Comparison of ENCODE assay signal across 10 cellular contexts in the genomic region with DNA sequence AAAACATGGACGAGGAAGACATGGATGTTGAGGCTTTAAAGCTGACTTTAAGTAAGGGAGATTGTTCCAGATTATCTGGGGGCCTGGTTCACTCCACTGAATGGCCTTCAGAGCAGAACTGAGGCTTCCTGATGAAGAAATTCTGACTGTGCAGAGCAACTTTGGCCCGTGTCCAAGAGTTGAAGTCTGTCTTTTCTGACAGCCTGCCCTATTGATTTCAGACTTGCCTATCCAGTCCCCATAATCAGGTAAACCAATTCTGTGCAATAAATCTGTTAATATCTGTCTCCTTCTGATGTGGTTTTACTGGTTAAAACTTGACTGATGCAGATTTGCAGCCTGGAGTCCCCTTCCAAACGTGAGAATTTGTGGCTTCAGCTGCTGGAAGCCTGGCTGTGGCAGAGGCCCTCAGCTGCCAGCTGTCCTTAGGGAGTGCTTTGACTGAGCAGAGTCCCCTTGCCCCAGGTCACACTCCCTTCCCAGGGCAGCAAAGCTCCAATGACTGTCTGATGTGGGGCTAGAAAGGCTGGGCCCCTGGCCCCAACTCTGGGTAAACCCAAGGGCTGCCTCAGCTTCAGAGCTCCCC.
DNase-seq lines count a peak whose midpoint lies in the region; ATAC-seq and TF ChIP-seq lines count a peak whose summit lies in the region.
"Had no signal": no experiment of that assay in that cellular context is flagged by ENCODE, and none has a peak within 500 bp of the region (broad histone marks: within the 10 kb centered on the region; RNA-seq: fewer than 3 reads in every experiment).

No MANE protein-coding gene starts in this region.

- H2AFZ ChIP-seq in hepatocyte = no peak overlapping the region

- intact Hi-C loops in A673 (cut with micrococcal nuclease; ENCODE audit: unreplicated experiment) = no loop called here
- intact Hi-C loops in natural killer cell (cut with micrococcal nuclease) = no loop called here

- no peaks in the 10 kb centered on the region for H3K9me3 Mint-ChIP-seq in natural killer cell

- POLR2A ChIA-PET in A673 (lab: Charles Lee; ENCODE audit: low non-redundant PET) = no interaction called here

- ATAC-seq in natural killer cell (no peak), HG03139 (IDR thresholded peaks at IDR 0.05; ENCODE audit: unreplicated experiment) (no peak), GM21825 (IDR thresholded peaks at IDR 0.05; ENCODE audit: unreplicated experiment) (no peak)

- H3K27me3 ChIP-seq in A673 (replicated peaks; ENCODE audit: insufficient read depth, low read depth, low read length, poor library complexity) (no peaks in the 10 kb centered on the region), hepatocyte (no peaks in the 10 kb centered on the region)
- H3K27me3 ChIP-seq: gastrocnemius medialis had no signal

- peaks cover 0 to 8% of the 10 kb centered on the region in 2 donors for H3K4me1 Mint-ChIP-seq in natural killer cell

- H4K20me1 ChIP-seq in hepatocyte (ENCODE audit: insufficient read depth, poor library complexity, severe bottlenecking) = no peaks in the 10 kb centered on the region

- H3K9me2 ChIP-seq in hepatocyte (replicated peaks; ENCODE audit: insufficient read depth) = no peaks in the 10 kb centered on the region

- no peaks in the 10 kb centered on the region for H3K36me3 Mint-ChIP-seq in natural killer cell

- H3K4me3 Mint-ChIP-seq in natural killer cell = no peak overlapping the region

- H3K27me3 Mint-ChIP-seq in natural killer cell (ENCODE audit: low read depth in 2 of 2) = no peaks in the 10 kb centered on the region

- H3K27ac ChIP-seq in A673 (ENCODE audit: low read depth, low read length, poor library complexity, severe bottlenecking) = no peak overlapping the region
- H3K27ac ChIP-seq in hepatocyte = peak overlapping the region; percentile 33

- H3K9me3 ChIP-seq in A673 (ENCODE audit: low read depth, low read length, poor library complexity, severe bottlenecking) (no peaks in the 10 kb centered on the region), hepatocyte (ENCODE audit: low read depth) (no peaks in the 10 kb centered on the region)
- H3K9me3 ChIP-seq: gastrocnemius medialis had no signal

- CTCF ChIA-PET in A673 (lab: Charles Lee) = no interaction called here

- H3K36me3 ChIP-seq in A673 (ENCODE audit: insufficient read depth, low read length, poor library complexity, severe bottlenecking) (no peaks in the 10 kb centered on the region), hepatocyte (replicated peaks; ENCODE audit: insufficient read depth, low read depth) (no peaks in the 10 kb centered on the region)
- H3K36me3 ChIP-seq: gastrocnemius medialis had no signal

- DNase-seq in A673 (ENCODE audit: low spot score) (peak; percentile 3), HT-29 (ENCODE audit: low spot score) (peak; percentile 82), SKM-1 treated with dmso at 0.1 percent for 144 hours (lab: John Stamatoyannopoulos, UW; ENCODE audit: unreplicated experiment) (peak; percentile 54), hepatocyte (ENCODE audit: low spot score) (peak; percentile 61), natural killer cell (no peak)
- no peak for DNase-seq in activated CD8-positive, alpha-beta memory T cell treated with anti-CD3 and anti-CD28 coated beads for 24 hours
- DNase-seq: NCI-H1417 treated with DMSO at 0.1 percent for 48 hours had no signal

- 45% methylated on average over 3 of the region's 3 CpGs for WGBS in hepatocyte (ENCODE audit: low lambda C conversion rate, missing lambda C conversion rate)

- H3K4me2 ChIP-seq in hepatocyte = no peak overlapping the region

- H3K4me1 ChIP-seq in A673 (ENCODE audit: insufficient read depth, low read length, poor library complexity, severe bottlenecking) (no peaks in the 10 kb centered on the region), hepatocyte (ENCODE audit: insufficient read depth) (peaks cover 24% of the 10 kb centered on the region)

- no peaks in the 10 kb centered on the region for H3K79me2 ChIP-seq in hepatocyte

- no peak overlapping the region for H3K4me3 ChIP-seq in A673 (ENCODE audit: low read depth, low read length, poor library complexity, severe bottlenecking)
- no peak overlapping the region for H3K4me3 ChIP-seq in hepatocyte
- H3K4me3 ChIP-seq: gastrocnemius medialis had no signal

- H3K27ac Mint-ChIP-seq in natural killer cell = no peak overlapping the region

- TF ChIP-seq CTCF in A673 (conservative IDR thresholded peaks at IDR 0.05; ENCODE audit: low read depth, low read length) (no peak), hepatocyte (IDR thresholded peaks at IDR 0.05; ENCODE audit: poor library complexity) (no peak), natural killer cell (IDR thresholded peaks at IDR 0.05) (no peak)

- no TSS peak for BruUV-seq in A673 (replicated peaks; lab: Mats Ljungman, UMichigan)

Comparison
In these comparisons a context has a peak if more than half of its experiments do, and no peak if none do; other contexts are left out.
1. DNase-seq: peak in A673 (single experiment), HT-29 (single experiment), SKM-1 treated with dmso at 0.1 percent for 144 hours (single experiment) and hepatocyte (single experiment); none in natural killer cell (single experiment) and activated CD8-positive, alpha-beta memory T cell treated with anti-CD3 and anti-CD28 coated beads for 24 hours (single experiment).